In genomic region chr22:23035557-23036277, GRCh38 we compare ENCODE assay signal across 18 cellular contexts. TPM values are rescaled to one million over a fixed set of nuclear protein-coding genes. Genes with fewer than 3 reads are reported as not detected.
DNase-seq lines count a peak whose midpoint lies in the region; ATAC-seq and TF ChIP-seq lines count a peak whose summit lies in the region.
"Had no signal": no experiment of that assay in that cellular context is flagged by ENCODE, and none has a peak within 500 bp of the region (broad histone marks: within the 10 kb centered on the region; RNA-seq: fewer than 3 reads in every experiment).

No MANE protein-coding gene starts in this region.

- no peak overlapping the region for H3K4me3 ChIP-seq in Jurkat, Clone E6-1 (ENCODE audit: low read length)
- H3K4me3 ChIP-seq in psoas muscle = no peak overlapping the region
- H3K4me3 ChIP-seq: cardiac muscle cell, PC-9, tibial nerve had no signal

- H3K4me1 Mint-ChIP-seq in activated CD8-positive, alpha-beta memory T cell treated with anti-CD3 and anti-CD28 coated beads, Interleukin-2, amount 10 ng/mL, durations not matched to agents 7 days and 5 days = no peaks in the 10 kb centered on the region
- peaks cover 9% of the 10 kb centered on the region for H3K4me1 Mint-ChIP-seq in activated naive CD8-positive, alpha-beta T cell treated with anti-CD3 and anti-CD28 coated beads for 36 hours
- H3K4me1 Mint-ChIP-seq: mesothelial cell of epicardium had no signal

- DNase-seq in activated CD8-positive, alpha-beta memory T cell treated with anti-CD3 and anti-CD28 coated beads, Interleukin-2, amount 10 ng/mL, durations not matched to agents 7 days and 5 days = peak; percentile 36
- no peak for DNase-seq in activated CD8-positive, alpha-beta memory T cell treated with anti-CD3 and anti-CD28 coated beads, Interleukin-2, amount 50 U/mL, for 4 hours
- peak; percentile 68 for DNase-seq in Jurkat, Clone E6-1 (ENCODE audit: low read depth, low spot score)
- DNase-seq in activated naive CD8-positive, alpha-beta T cell treated with anti-CD3 and anti-CD28 coated beads for 36 hours = peak; percentile 21
- peak; percentile 13 to 34 for DNase-seq in stimulated activated CD4-positive, alpha-beta T cell treated with anti-CD3 and anti-CD28 coated beads, Interleukin-4, amount 100 ng/mL, for 4 hours
- DNase-seq in DMS153 treated with DMSO at 0.1 percent for 48 hours (lab: John Stamatoyannopoulos, UW; ENCODE audit: unreplicated experiment) (no peak), psoas muscle (no peak)
- DNase-seq: activated CD4-positive, alpha-beta T cell treated with anti-CD3 and anti-CD28 coated beads, Interleukin-2, amount 10 ng/mL, durations not matched to agents 24 days and 14 days; activated naive CD8-positive, alpha-beta T cell treated with anti-CD3 and anti-CD28 coated beads, Interleukin-2, amount 10 ng/mL, durations not matched to agents 7 days and 5 days; Caco-2; foreskin melanocyte; NCI-H1092; PC-9; T-helper 17 cell had no signal

- TF ChIP-seq CTCF in psoas muscle (IDR thresholded peaks at IDR 0.05) = no peak

- H3K27ac ChIP-seq in psoas muscle = no peak overlapping the region
- H3K27ac ChIP-seq: cardiac muscle cell, PC-9, tibial nerve had no signal

- no peaks in the 10 kb centered on the region for H3K36me3 Mint-ChIP-seq in activated CD8-positive, alpha-beta memory T cell treated with anti-CD3 and anti-CD28 coated beads, Interleukin-2, amount 10 ng/mL, durations not matched to agents 7 days and 5 days
- no peaks in the 10 kb centered on the region for H3K36me3 Mint-ChIP-seq in activated naive CD8-positive, alpha-beta T cell treated with anti-CD3 and anti-CD28 coated beads for 36 hours
- H3K36me3 Mint-ChIP-seq: activated naive CD8-positive, alpha-beta T cell treated with anti-CD3 and anti-CD28 coated beads, Interleukin-2, amount 10 ng/mL, durations not matched to agents 7 days and 5 days; mesothelial cell of epicardium had no signal

- peaks cover 0 to 22% (median 1%) of the 10 kb centered on the region in 3 donors for H3K27me3 ChIP-seq in psoas muscle (ENCODE audit: insufficient read depth in 3 of 3, low read length in 2 of 3)
- H3K27me3 ChIP-seq: cardiac muscle cell, tibial nerve had no signal

- no peak overlapping the region for H3K27ac Mint-ChIP-seq in activated CD8-positive, alpha-beta memory T cell treated with anti-CD3 and anti-CD28 coated beads, Interleukin-2, amount 10 ng/mL, durations not matched to agents 7 days and 5 days
- peak overlapping the region; percentile 66 for H3K27ac Mint-ChIP-seq in activated naive CD8-positive, alpha-beta T cell treated with anti-CD3 and anti-CD28 coated beads for 36 hours
- H3K27ac Mint-ChIP-seq: activated CD4-positive, alpha-beta T cell treated with anti-CD3 and anti-CD28 coated beads, Interleukin-2, amount 10 ng/mL, durations not matched to agents 24 days and 14 days; activated naive CD8-positive, alpha-beta T cell treated with anti-CD3 and anti-CD28 coated beads, Interleukin-2, amount 10 ng/mL, durations not matched to agents 7 days and 5 days; mesothelial cell of epicardium; T-helper 17 cell had no signal

- no peaks in the 10 kb centered on the region for H3K36me3 ChIP-seq in psoas muscle (ENCODE audit: insufficient read depth in 1 of 2, low read depth in 1 of 2)
- H3K36me3 ChIP-seq: cardiac muscle cell, tibial nerve had no signal

- H3K4me1 ChIP-seq in psoas muscle = no peaks in the 10 kb centered on the region
- H3K4me1 ChIP-seq: Caco-2, tibial nerve had no signal

- CTCF ChIA-PET in activated CD8-positive, alpha-beta memory T cell treated with anti-CD3 and anti-CD28 coated beads, Interleukin-2, amount 10 ng/mL, durations not matched to agents 7 days and 5 days (lab: Charles Lee) = no interaction called here

- no peaks in the 10 kb centered on the region for H3K9me3 Mint-ChIP-seq in activated CD8-positive, alpha-beta memory T cell treated with anti-CD3 and anti-CD28 coated beads, Interleukin-2, amount 10 ng/mL, durations not matched to agents 7 days and 5 days (ENCODE audit: low read depth)
- H3K9me3 Mint-ChIP-seq in activated naive CD8-positive, alpha-beta T cell treated with anti-CD3 and anti-CD28 coated beads for 36 hours = no peaks in the 10 kb centered on the region
- H3K9me3 Mint-ChIP-seq: activated CD4-positive, alpha-beta T cell treated with anti-CD3 and anti-CD28 coated beads, Interleukin-2, amount 10 ng/mL, durations not matched to agents 24 days and 14 days; activated naive CD8-positive, alpha-beta T cell treated with anti-CD3 and anti-CD28 coated beads, Interleukin-2, amount 10 ng/mL, durations not matched to agents 7 days and 5 days; mesothelial cell of epicardium had no signal

- no peak for ATAC-seq in activated CD8-positive, alpha-beta memory T cell treated with anti-CD3 and anti-CD28 coated beads, Interleukin-2, amount 10 ng/mL, durations not matched to agents 7 days and 5 days
- ATAC-seq in GM21576 (IDR thresholded peaks at IDR 0.05; ENCODE audit: unreplicated experiment) (no peak), psoas muscle (no peak)
- ATAC-seq: T-helper 17 cell had no signal

- H3K27me3 Mint-ChIP-seq in activated CD8-positive, alpha-beta memory T cell treated with anti-CD3 and anti-CD28 coated beads, Interleukin-2, amount 10 ng/mL, durations not matched to agents 7 days and 5 days = peaks cover 21% of the 10 kb centered on the region
- H3K27me3 Mint-ChIP-seq in activated naive CD8-positive, alpha-beta T cell treated with anti-CD3 and anti-CD28 coated beads for 36 hours = peaks cover 9% of the 10 kb centered on the region

- intact Hi-C loops in psoas muscle (cut with DNase I) = no loop called here

- no peaks in the 10 kb centered on the region for H3K9me3 ChIP-seq in psoas muscle
- H3K9me3 ChIP-seq: Caco-2, tibial nerve had no signal

- 83 to 86% (median 84%) methylated on average over 6 of the region's 6 CpGs for WGBS in psoas muscle, 3 donors

- H3K4me3 Mint-ChIP-seq in activated CD8-positive, alpha-beta memory T cell treated with anti-CD3 and anti-CD28 coated beads, Interleukin-2, amount 10 ng/mL, durations not matched to agents 7 days and 5 days = no peak overlapping the region
- peak overlapping the region; percentile 24 for H3K4me3 Mint-ChIP-seq in activated naive CD8-positive, alpha-beta T cell treated with anti-CD3 and anti-CD28 coated beads for 36 hours
- H3K4me3 Mint-ChIP-seq: activated CD4-positive, alpha-beta T cell treated with anti-CD3 and anti-CD28 coated beads, Interleukin-2, amount 10 ng/mL, durations not matched to agents 24 days and 14 days; activated naive CD8-positive, alpha-beta T cell treated with anti-CD3 and anti-CD28 coated beads, Interleukin-2, amount 10 ng/mL, durations not matched to agents 7 days and 5 days; mesothelial cell of epicardium; T-helper 17 cell had no signal

RNA-seq across cellular contexts. Expression of gene GNAZ, which starts 34.6 kb away (rescaled TPM):
- total RNA-seq in activated CD8-positive, alpha-beta memory T cell treated with anti-CD3 and anti-CD28 coated beads, Interleukin-2, amount 10 ng/mL, durations not matched to agents 7 days and 5 days = under 1 TPM in 1 of 2 experiments, not detected in 1; 0.12 TPM
- polyA plus RNA-seq in Jurkat, Clone E6-1 (2012; ENCODE audit: insufficient read depth, insufficient read length) = 4.0 TPM
- total RNA-seq in activated naive CD8-positive, alpha-beta T cell treated with anti-CD3 and anti-CD28 coated beads for 36 hours = under 1 TPM; 0.43 to 0.54 TPM
- 1 to 10 TPM; 1.5 to 3.9 (median 1.9) TPM for total RNA-seq in psoas muscle
- polyA plus RNA-seq in psoas muscle = 1 to 10 TPM in 2 of 3 donors, under 1 TPM in 1; 0.99 to 2.2 (median 1.6) TPM

Comparison
In these comparisons a context has a peak if more than half of its experiments do, and no peak if none do; other contexts are left out.
1. DNase-seq: peak in activated CD8-positive, alpha-beta memory T cell treated with anti-CD3 and anti-CD28 coated beads, Interleukin-2, amount 10 ng/mL, durations not matched to agents 7 days and 5 days (single experiment), Jurkat, Clone E6-1 (single experiment), activated naive CD8-positive, alpha-beta T cell treated with anti-CD3 and anti-CD28 coated beads for 36 hours (single experiment) and stimulated activated CD4-positive, alpha-beta T cell treated with anti-CD3 and anti-CD28 coated beads, Interleukin-4, amount 100 ng/mL, for 4 hours (2 of 2); none in activated CD8-positive, alpha-beta memory T cell treated with anti-CD3 and anti-CD28 coated beads, Interleukin-2, amount 50 U/mL, for 4 hours (single experiment), DMS153 treated with DMSO at 0.1 percent for 48 hours (single experiment) and psoas muscle (0 of 2).